11 cellular contexts compared by ENCODE assay signal in the genomic region with DNA sequence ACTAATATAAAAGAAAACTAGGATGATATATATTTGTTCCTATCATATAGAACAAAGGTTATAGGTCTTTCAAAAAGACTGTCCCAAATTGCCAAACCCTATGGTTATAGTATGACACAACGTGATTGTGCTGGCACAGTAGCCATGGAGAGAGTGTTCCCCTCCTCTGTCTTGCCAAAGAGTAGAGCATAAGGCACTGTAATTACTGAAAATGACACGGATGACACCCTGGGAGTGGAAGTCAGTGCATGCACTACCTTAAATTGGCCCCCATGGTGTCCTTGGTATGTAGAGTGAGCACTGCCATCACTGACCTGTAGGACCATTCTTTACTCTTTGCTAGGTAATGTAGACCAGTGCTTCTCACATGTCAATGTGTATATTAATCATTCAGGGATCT. TPM values are rescaled to one million over a fixed set of nuclear protein-coding genes. Genes with fewer than 3 reads are reported as not detected.
"Had no signal": no experiment of that assay in that cellular context is flagged by ENCODE, and none has a peak within 500 bp of the region (broad histone marks: within the 10 kb centered on the region; RNA-seq: fewer than 3 reads in every experiment).

No MANE protein-coding gene starts in this region.

RNA-seq across cellular contexts. Expression of gene OR2A1, which starts 7.1 kb away (rescaled TPM):
- total RNA-seq: activated B cell treated with CpG ODN at 0.5 μM for 24 hours; activated CD4-positive, alpha-beta memory T cell treated with anti-CD3 and anti-CD28 coated beads for 36 hours; activated CD4-positive, alpha-beta T cell treated with anti-CD3 and anti-CD28 coated beads for 36 hours; activated CD4-positive, alpha-beta T cell treated with anti-CD3 and anti-CD28 coated beads, Interleukin-2, amount 10 ng/mL, durations not matched to agents 24 days and 14 days; activated CD8-positive, alpha-beta memory T cell treated with anti-CD3 and anti-CD28 coated beads for 36 hours; activated CD8-positive, alpha-beta memory T cell treated with anti-CD3 and anti-CD28 coated beads, Interleukin-2, amount 10 ng/mL, durations not matched to agents 7 days and 5 days; activated CD8-positive, alpha-beta T cell treated with anti-CD3 and anti-CD28 coated beads for 36 hours; activated CD8-positive, alpha-beta T cell treated with anti-CD3 and anti-CD28 coated beads, Interleukin-2, amount 10 ng/mL, durations not matched to agents 7 days and 5 days; T-cell; T-helper 1 cell treated with Interleukin-12 subunit alpha and Interleukin-12 subunit beta and Interleukin-4 antibody, amounts not matched to agents 30 ng/mL and 1 ng/mL, for 36 hours; T-helper 17 cell had no signal

RNA-seq across cellular contexts. Expression of gene CTAGE8, which starts 36.1 kb away (rescaled TPM):
- total RNA-seq: activated CD8-positive, alpha-beta memory T cell treated with anti-CD3 and anti-CD28 coated beads, Interleukin-2, amount 10 ng/mL, durations not matched to agents 7 days and 5 days had no signal
